In the genomic region with DNA sequence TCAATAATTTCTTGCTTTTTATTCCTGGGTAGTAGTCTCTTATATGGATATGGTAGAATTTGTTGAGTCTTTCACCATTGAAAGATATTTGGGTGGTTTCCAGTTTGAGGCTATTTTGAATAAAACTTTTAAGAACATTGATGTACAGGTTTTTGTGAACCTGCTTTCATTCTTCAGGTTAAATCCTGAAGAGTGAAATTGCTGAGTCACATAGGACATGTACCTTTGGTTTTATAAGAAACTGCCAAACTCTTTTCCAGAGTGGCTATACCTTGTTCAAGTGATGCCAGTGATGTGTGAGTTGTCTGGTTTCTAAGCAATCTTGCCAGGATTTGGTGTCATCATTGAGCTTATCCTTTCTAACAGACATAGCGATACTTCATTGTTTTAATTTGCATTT, we compare ENCODE assay signal across 1 cellular context.
TF ChIP-seq lines count a peak whose summit lies in the region.

No MANE protein-coding gene starts in this region.

TF ChIP-seq in GM23338, 12 proteins besides CTCF, POLR2A, EP300 and RAD21 (continued from another document):
- TF ChIP-seq, protein P1, sequence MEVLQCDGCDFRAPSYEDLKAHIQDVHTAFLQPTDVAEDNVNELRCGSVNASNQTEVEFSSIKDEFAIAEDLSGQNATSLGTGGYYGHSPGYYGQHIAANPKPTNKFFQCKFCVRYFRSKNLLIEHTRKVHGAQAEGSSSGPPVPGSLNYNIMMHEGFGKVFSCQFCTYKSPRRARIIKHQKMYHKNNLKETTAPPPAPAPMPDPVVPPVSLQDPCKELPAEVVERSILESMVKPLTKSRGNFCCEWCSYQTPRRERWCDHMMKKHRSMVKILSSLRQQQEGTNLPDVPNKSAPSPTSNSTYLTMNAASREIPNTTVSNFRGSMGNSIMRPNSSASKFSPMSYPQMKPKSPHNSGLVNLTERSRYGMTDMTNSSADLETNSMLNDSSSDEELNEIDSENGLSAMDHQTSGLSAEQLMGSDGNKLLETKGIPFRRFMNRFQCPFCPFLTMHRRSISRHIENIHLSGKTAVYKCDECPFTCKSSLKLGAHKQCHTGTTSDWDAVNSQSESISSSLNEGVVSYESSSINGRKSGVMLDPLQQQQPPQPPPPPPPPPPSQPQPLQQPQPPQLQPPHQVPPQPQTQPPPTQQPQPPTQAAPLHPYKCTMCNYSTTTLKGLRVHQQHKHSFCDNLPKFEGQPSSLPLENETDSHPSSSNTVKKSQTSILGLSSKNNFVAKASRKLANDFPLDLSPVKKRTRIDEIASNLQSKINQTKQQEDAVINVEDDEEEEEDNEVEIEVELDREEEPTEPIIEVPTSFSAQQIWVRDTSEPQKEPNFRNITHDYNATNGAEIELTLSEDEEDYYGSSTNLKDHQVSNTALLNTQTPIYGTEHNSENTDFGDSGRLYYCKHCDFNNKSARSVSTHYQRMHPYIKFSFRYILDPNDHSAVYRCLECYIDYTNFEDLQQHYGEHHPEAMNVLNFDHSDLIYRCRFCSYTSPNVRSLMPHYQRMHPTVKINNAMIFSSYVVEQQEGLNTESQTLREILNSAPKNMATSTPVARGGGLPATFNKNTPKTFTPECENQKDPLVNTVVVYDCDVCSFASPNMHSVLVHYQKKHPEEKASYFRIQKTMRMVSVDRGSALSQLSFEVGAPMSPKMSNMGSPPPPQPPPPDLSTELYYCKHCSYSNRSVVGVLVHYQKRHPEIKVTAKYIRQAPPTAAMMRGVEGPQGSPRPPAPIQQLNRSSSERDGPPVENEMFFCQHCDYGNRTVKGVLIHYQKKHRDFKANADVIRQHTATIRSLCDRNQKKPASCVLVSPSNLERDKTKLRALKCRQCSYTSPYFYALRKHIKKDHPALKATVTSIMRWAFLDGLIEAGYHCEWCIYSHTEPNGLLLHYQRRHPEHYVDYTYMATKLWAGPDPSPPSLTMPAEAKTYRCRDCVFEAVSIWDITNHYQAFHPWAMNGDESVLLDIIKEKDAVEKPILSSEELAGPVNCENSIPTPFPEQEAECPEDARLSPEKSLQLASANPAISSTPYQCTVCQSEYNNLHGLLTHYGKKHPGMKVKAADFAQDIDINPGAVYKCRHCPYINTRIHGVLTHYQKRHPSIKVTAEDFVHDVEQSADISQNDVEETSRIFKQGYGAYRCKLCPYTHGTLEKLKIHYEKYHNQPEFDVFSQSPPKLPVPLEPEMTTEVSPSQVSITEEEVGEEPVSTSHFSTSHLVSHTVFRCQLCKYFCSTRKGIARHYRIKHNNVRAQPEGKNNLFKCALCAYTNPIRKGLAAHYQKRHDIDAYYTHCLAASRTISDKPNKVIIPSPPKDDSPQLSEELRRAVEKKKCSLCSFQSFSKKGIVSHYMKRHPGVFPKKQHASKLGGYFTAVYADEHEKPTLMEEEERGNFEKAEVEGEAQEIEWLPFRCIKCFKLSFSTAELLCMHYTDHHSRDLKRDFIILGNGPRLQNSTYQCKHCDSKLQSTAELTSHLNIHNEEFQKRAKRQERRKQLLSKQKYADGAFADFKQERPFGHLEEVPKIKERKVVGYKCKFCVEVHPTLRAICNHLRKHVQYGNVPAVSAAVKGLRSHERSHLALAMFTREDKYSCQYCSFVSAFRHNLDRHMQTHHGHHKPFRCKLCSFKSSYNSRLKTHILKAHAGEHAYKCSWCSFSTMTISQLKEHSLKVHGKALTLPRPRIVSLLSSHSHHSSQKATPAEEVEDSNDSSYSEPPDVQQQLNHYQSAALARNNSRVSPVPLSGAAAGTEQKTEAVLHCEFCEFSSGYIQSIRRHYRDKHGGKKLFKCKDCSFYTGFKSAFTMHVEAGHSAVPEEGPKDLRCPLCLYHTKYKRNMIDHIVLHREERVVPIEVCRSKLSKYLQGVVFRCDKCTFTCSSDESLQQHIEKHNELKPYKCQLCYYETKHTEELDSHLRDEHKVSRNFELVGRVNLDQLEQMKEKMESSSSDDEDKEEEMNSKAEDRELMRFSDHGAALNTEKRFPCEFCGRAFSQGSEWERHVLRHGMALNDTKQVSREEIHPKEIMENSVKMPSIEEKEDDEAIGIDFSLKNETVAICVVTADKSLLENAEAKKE (CRISPR knock-in tag; IDR thresholded peaks at IDR 0.05): no peak
- TF ChIP-seq EZH2 (IDR thresholded peaks at IDR 0.05; ENCODE audit: low read depth, unreplicated experiment): no peak
- TF ChIP-seq, protein P2, sequence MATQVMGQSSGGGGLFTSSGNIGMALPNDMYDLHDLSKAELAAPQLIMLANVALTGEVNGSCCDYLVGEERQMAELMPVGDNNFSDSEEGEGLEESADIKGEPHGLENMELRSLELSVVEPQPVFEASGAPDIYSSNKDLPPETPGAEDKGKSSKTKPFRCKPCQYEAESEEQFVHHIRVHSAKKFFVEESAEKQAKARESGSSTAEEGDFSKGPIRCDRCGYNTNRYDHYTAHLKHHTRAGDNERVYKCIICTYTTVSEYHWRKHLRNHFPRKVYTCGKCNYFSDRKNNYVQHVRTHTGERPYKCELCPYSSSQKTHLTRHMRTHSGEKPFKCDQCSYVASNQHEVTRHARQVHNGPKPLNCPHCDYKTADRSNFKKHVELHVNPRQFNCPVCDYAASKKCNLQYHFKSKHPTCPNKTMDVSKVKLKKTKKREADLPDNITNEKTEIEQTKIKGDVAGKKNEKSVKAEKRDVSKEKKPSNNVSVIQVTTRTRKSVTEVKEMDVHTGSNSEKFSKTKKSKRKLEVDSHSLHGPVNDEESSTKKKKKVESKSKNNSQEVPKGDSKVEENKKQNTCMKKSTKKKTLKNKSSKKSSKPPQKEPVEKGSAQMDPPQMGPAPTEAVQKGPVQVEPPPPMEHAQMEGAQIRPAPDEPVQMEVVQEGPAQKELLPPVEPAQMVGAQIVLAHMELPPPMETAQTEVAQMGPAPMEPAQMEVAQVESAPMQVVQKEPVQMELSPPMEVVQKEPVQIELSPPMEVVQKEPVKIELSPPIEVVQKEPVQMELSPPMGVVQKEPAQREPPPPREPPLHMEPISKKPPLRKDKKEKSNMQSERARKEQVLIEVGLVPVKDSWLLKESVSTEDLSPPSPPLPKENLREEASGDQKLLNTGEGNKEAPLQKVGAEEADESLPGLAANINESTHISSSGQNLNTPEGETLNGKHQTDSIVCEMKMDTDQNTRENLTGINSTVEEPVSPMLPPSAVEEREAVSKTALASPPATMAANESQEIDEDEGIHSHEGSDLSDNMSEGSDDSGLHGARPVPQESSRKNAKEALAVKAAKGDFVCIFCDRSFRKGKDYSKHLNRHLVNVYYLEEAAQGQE (IDR thresholded peaks at IDR 0.05; ENCODE audit: unreplicated experiment): no peak
- no peak for TF ChIP-seq EZH2phosphoT487 (IDR thresholded peaks at IDR 0.05; ENCODE audit: unreplicated experiment)
- TF ChIP-seq ZNF114 (CRISPR knock-in tag; IDR thresholded peaks at IDR 0.05): no peak
- TF ChIP-seq JUNB (IDR thresholded peaks at IDR 0.05; ENCODE audit: unreplicated experiment): no peak
- no peak for TF ChIP-seq POLR2AphosphoS5 (IDR thresholded peaks at IDR 0.05; ENCODE audit: low read depth)
- no peak for TF ChIP-seq CREB1 (CRISPR knock-in tag; IDR thresholded peaks at IDR 0.05; ENCODE audit: low read depth)
- no peak for TF ChIP-seq STAT1 (IDR thresholded peaks at IDR 0.05; ENCODE audit: unreplicated experiment)
- TF ChIP-seq, protein P3, sequence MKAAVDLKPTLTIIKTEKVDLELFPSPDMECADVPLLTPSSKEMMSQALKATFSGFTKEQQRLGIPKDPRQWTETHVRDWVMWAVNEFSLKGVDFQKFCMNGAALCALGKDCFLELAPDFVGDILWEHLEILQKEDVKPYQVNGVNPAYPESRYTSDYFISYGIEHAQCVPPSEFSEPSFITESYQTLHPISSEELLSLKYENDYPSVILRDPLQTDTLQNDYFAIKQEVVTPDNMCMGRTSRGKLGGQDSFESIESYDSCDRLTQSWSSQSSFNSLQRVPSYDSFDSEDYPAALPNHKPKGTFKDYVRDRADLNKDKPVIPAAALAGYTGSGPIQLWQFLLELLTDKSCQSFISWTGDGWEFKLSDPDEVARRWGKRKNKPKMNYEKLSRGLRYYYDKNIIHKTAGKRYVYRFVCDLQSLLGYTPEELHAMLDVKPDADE (IDR thresholded peaks at IDR 0.05): no peak
- no peak for TF ChIP-seq NANOG (IDR thresholded peaks at IDR 0.05; ENCODE audit: borderline replicate concordance)
